Comparison of ENCODE assay signal across 18 cellular contexts in genomic region chr13:111181977-111182376, GRCh38.
DNase-seq lines count a peak whose midpoint lies in the region; ATAC-seq and TF ChIP-seq lines count a peak whose summit lies in the region.
"Had no signal": no experiment of that assay in that cellular context is flagged by ENCODE, and none has a peak within 500 bp of the region (broad histone marks: within the 10 kb centered on the region; RNA-seq: fewer than 3 reads in every experiment).

No MANE protein-coding gene starts in this region.

- H3K27me3 Mint-ChIP-seq in activated B cell treated with CpG ODN at 0.5 μM for 24 hours (no peaks in the 10 kb centered on the region), osteocyte (ENCODE audit: unreplicated experiment) (no peaks in the 10 kb centered on the region)

- intact Hi-C loops in activated B cell treated with CpG ODN at 0.5 μM for 24 hours (cut with micrococcal nuclease) (no loop called here), Right ventricle myocardium inferior (cut with DNase I) (no loop called here), testis (cut with DNase I; ENCODE audit: low total_unique reads) (no loop called here)

- CTCF ChIA-PET in activated B cell treated with CpG ODN at 0.5 μM for 24 hours (lab: Charles Lee), result interaction anchor here (1.2 to 4.6 kb wide), 2 partner anchors 33 to 43 kb away, joined by 3 to 22 read pairs; no protein-coding TSS in a partner anchor

- ATAC-seq in DND-41 (ENCODE audit: insufficient read depth, low read depth) (no peak), activated B cell treated with CpG ODN at 0.5 μM for 24 hours (ENCODE audit: low read depth) (no peak), Right ventricle myocardium inferior (no peak)
- ATAC-seq: A549, GM12878, PC-3 had no signal

- H3K4me3 Mint-ChIP-seq in activated B cell treated with CpG ODN at 0.5 μM for 24 hours, result no peak overlapping the region
- no peak overlapping the region for H3K4me3 Mint-ChIP-seq in osteocyte (ENCODE audit: unreplicated experiment)

- TF ChIP-seq POLR2A in testis (IDR thresholded peaks at IDR 0.05), result no peak

- no peaks in the 10 kb centered on the region for H3K27me3 ChIP-seq in BLaER1
- H3K27me3 ChIP-seq in DND-41 (ENCODE audit: insufficient read depth, low read length, poor library complexity), result no peaks in the 10 kb centered on the region
- H3K27me3 ChIP-seq in testis, result no peaks in the 10 kb centered on the region

- H2AFZ ChIP-seq in DND-41 (ENCODE audit: low read depth, low read length), result no peak overlapping the region

- H3K9me3 ChIP-seq in BLaER1, result no peaks in the 10 kb centered on the region
- no peaks in the 10 kb centered on the region for H3K9me3 ChIP-seq in DND-41 (ENCODE audit: insufficient read depth, low read length, severe bottlenecking)
- no peaks in the 10 kb centered on the region for H3K9me3 ChIP-seq in testis
- H3K9me3 ChIP-seq: A549, HAP-1 had no signal

- peaks cover 10% of the 10 kb centered on the region; the same call in 1 of the 2 replicates for H3K36me3 ChIP-seq in BLaER1
- H3K36me3 ChIP-seq in DND-41 (ENCODE audit: insufficient read depth, low read length), result peaks cover 40% of the 10 kb centered on the region
- no peaks in the 10 kb centered on the region for H3K36me3 ChIP-seq in testis (ENCODE audit: low read depth, missing control alignments)
- H3K36me3 ChIP-seq: HAP-1 had no signal

- peak overlapping the region; percentile 68 for H3K27ac Mint-ChIP-seq in activated B cell treated with CpG ODN at 0.5 μM for 24 hours
- peak overlapping the region; percentile 96 for H3K27ac Mint-ChIP-seq in osteocyte (ENCODE audit: unreplicated experiment)

- H3K4me1 Mint-ChIP-seq in activated B cell treated with CpG ODN at 0.5 μM for 24 hours (peaks cover 96% of the 10 kb centered on the region), osteocyte (ENCODE audit: unreplicated experiment) (peaks cover 80% of the 10 kb centered on the region)

- TF ChIP-seq CTCF in DND-41 (IDR thresholded peaks at IDR 0.05; ENCODE audit: borderline replicate concordance, extremely low read depth, low read length, poor library complexity, severe bottlenecking) (no peak), activated B cell treated with CpG ODN at 0.5 μM for 24 hours (IDR thresholded peaks at IDR 0.05) (no peak), osteocyte (IDR thresholded peaks at IDR 0.05) (no peak), testis (IDR thresholded peaks at IDR 0.05) (no peak)

- H3K4me3 ChIP-seq in BLaER1, result no peak overlapping the region
- no peak overlapping the region for H3K4me3 ChIP-seq in DND-41 (ENCODE audit: low read depth in 1 of 2, low read length in 2 of 2)
- no peak overlapping the region for H3K4me3 ChIP-seq in testis
- H3K4me3 ChIP-seq: A549, GM12878, HAP-1 had no signal

- POLR2A ChIA-PET in activated B cell treated with CpG ODN at 0.5 μM for 24 hours (lab: Charles Lee), result no interaction called here

- H3K4me2 ChIP-seq in BLaER1, result peak overlapping the region; percentile 99
- H3K4me2 ChIP-seq in DND-41 (ENCODE audit: insufficient read depth, low read length), result no peak overlapping the region
- H3K4me2 ChIP-seq: A549 had no signal

- 95% methylated on average over 14 of the region's 14 CpGs for WGBS in testis, 2 donors

- H4K20me1 ChIP-seq in BLaER1, result peaks cover 4% of the 10 kb centered on the region
- H4K20me1 ChIP-seq in DND-41 (ENCODE audit: insufficient read depth, low read length), result peaks cover 15% of the 10 kb centered on the region; the same call in 1 of the 2 replicates

- peaks cover 93% of the 10 kb centered on the region for H3K4me1 ChIP-seq in BLaER1
- H3K4me1 ChIP-seq in DND-41 (ENCODE audit: insufficient read depth, low read length), result peaks cover 99% of the 10 kb centered on the region
- peaks cover 28% of the 10 kb centered on the region for H3K4me1 ChIP-seq in testis
- H3K4me1 ChIP-seq: A549, HAP-1 had no signal

- peaks cover 25% of the 10 kb centered on the region for H3K36me3 Mint-ChIP-seq in activated B cell treated with CpG ODN at 0.5 μM for 24 hours (ENCODE audit: low read depth)
- peaks cover 7% of the 10 kb centered on the region for H3K36me3 Mint-ChIP-seq in osteocyte (ENCODE audit: unreplicated experiment)

- H3K79me2 ChIP-seq in DND-41 (ENCODE audit: insufficient read depth, low read length), result peaks cover 91% of the 10 kb centered on the region

- no peak for DNase-seq in DND-41
- DNase-seq in activated B cell treated with CpG ODN at 0.5 μM for 24 hours, result no peak
- DNase-seq in osteocyte (ENCODE audit: extremely low spot score, unreplicated experiment), result no peak
- no peak for DNase-seq in Right ventricle myocardium inferior (ENCODE audit: missing footprints)
- no peak for DNase-seq in testis
- DNase-seq in COLO829 (ENCODE audit: low spot score), result no peak
- no peak for DNase-seq in C1 segment of cervical spinal cord (lab: John Stamatoyannopoulos, UW)
- DNase-seq: DMS79; IMR-90; NCI-H1417 treated with DMSO at 0.1 percent for 48 hours; NCI-H2029; NCI-H446; NK-92 treated with Interleukin-12 subunit alpha and Interleukin-12 subunit beta, amount 100 ng/mL, for 24 hours; PC-3 had no signal

- peak overlapping the region; percentile 3; the same call in 1 of the 2 replicates for H3K9ac ChIP-seq in BLaER1
- peak overlapping the region; percentile 68; the same call in 1 of the 2 replicates for H3K9ac ChIP-seq in DND-41 (ENCODE audit: low read depth, low read length)

- H3K9me3 Mint-ChIP-seq in activated B cell treated with CpG ODN at 0.5 μM for 24 hours, result no peaks in the 10 kb centered on the region
- no peaks in the 10 kb centered on the region for H3K9me3 Mint-ChIP-seq in osteocyte (ENCODE audit: unreplicated experiment)

- peak overlapping the region; percentile 97 for H3K27ac ChIP-seq in BLaER1
- H3K27ac ChIP-seq in DND-41 (ENCODE audit: low read length), result peak overlapping the region; percentile 97
- no peak overlapping the region for H3K27ac ChIP-seq in testis
- H3K27ac ChIP-seq: A549 had no signal

Comparison
In these comparisons a context has a peak if more than half of its experiments do, and no peak if none do; other contexts are left out.
1. H3K27ac ChIP-seq: peak in BLaER1 (single experiment) and DND-41 (single experiment); none in testis (0 of 2).